Comparison of ENCODE assay signal across 32 cellular contexts in genomic region chr20:24910461-24910860, GRCh38. TPM values are rescaled to one million over a fixed set of nuclear protein-coding genes. Genes with fewer than 3 reads are reported as not detected.
DNase-seq lines count a peak whose midpoint lies in the region; ATAC-seq and TF ChIP-seq lines count a peak whose summit lies in the region.
"Had no signal": no experiment of that assay in that cellular context is flagged by ENCODE, and none has a peak within 500 bp of the region (broad histone marks: within the 10 kb centered on the region; RNA-seq: fewer than 3 reads in every experiment).

No MANE protein-coding gene starts in this region.

- POLR2A ChIA-PET in naive thymus-derived CD4-positive, alpha-beta T cell (lab: Charles Lee), result no interaction called here

- H3K36me3 ChIP-seq in lung (ENCODE audit: control insufficient read depth in 2 of 2, insufficient read depth in 2 of 2, low read length in 2 of 2), result no peaks in the 10 kb centered on the region
- H3K36me3 ChIP-seq in naive thymus-derived CD4-positive, alpha-beta T cell (ENCODE audit: control insufficient read depth in 2 of 3, insufficient read depth in 3 of 3, low read length in 3 of 3), result no peaks in the 10 kb centered on the region
- H3K36me3 ChIP-seq: BLaER1, neutrophil, right lobe of liver, SJCRH30, thoracic aorta had no signal

- peaks cover 0 to 2% (median 0%) of the 10 kb centered on the region in 7 donors for H3K4me1 Mint-ChIP-seq in naive thymus-derived CD4-positive, alpha-beta T cell
- H3K4me1 Mint-ChIP-seq: mesothelial cell of epicardium; stimulated activated naive CD8-positive, alpha-beta T cell treated with anti-CD3 and anti-CD28 coated beads, Interleukin-15, amount 100 ng/mL, for 72 hours had no signal

- DNase-seq in COLO668 (lab: John Stamatoyannopoulos, UW; ENCODE audit: unreplicated experiment), result peak; percentile 14
- peak; percentile 39 for DNase-seq in DMS79 (lab: John Stamatoyannopoulos, UW)
- DNase-seq in NCI-H345 (lab: John Stamatoyannopoulos, UW), result peak; percentile 84
- DNase-seq in lung (ENCODE audit: low spot score), result peak; percentile 24
- DNase-seq in NCI-H82 (lab: John Stamatoyannopoulos, UW), result no peak
- DNase-seq in naive thymus-derived CD4-positive, alpha-beta T cell, result no peak
- DNase-seq in left colon, result no peak
- DNase-seq: activated CD4-positive, alpha-beta T cell treated with anti-CD3 and anti-CD28 coated beads for 4 hours; activated naive CD4-positive, alpha-beta T cell; activated T-cell treated with anti-CD3 and anti-CD28 coated beads, Interleukin-2, amount 50 U/mL, for 72 hours; effector memory CD8-positive, alpha-beta T cell; erythroblast; glutamatergic neuron; Kasumi-1; left ventricle myocardium superior; NCI-H1694; NCI-H2227 treated with DMSO at 0.1 percent for 48 hours; NCI-H748 treated with DMSO at 0.1 percent for 48 hours; right lobe of liver; SJCRH30; stimulated activated CD4-positive, alpha-beta T cell treated with anti-CD3 and anti-CD28 coated beads, Interleukin-2, amount 100 ng/mL, for 48 hours; stimulated activated naive CD8-positive, alpha-beta T cell treated with anti-CD3 and anti-CD28 coated beads, Interleukin-15, amount 100 ng/mL, for 72 hours; SW 1271; T1000 had no signal

- peaks cover 0 to 31% (median 12%) of the 10 kb centered on the region in 11 donors for H3K9me3 Mint-ChIP-seq in naive thymus-derived CD4-positive, alpha-beta T cell

- ATAC-seq in lung (ENCODE audit: insufficient read depth, low FRiP score), result no peak
- no peak for ATAC-seq in naive thymus-derived CD4-positive, alpha-beta T cell
- ATAC-seq in left colon, result no peak
- ATAC-seq: activated T-cell treated with anti-CD3 and anti-CD28 coated beads, Interleukin-2, amount 50 U/mL, for 72 hours; effector memory CD8-positive, alpha-beta T cell; left ventricle myocardium superior; right lobe of liver; stimulated activated naive CD8-positive, alpha-beta T cell treated with anti-CD3 and anti-CD28 coated beads, Interleukin-15, amount 100 ng/mL, for 72 hours had no signal

- no peak overlapping the region for H3K27ac Mint-ChIP-seq in naive thymus-derived CD4-positive, alpha-beta T cell
- H3K27ac Mint-ChIP-seq: activated T-cell treated with anti-CD3 and anti-CD28 coated beads, Interleukin-2, amount 50 U/mL, for 72 hours; effector memory CD8-positive, alpha-beta T cell; GM23338; mesothelial cell of epicardium; progenitor cell of endocrine pancreas had no signal

- WGBS in lung, 2 donors, result 69 to 81% methylated on average over 3 of the region's 3 CpGs

- no peak for TF ChIP-seq CTCF in lung (IDR thresholded peaks at IDR 0.05; ENCODE audit: control extremely low read depth, extremely low read depth)

- CTCF ChIA-PET in naive thymus-derived CD4-positive, alpha-beta T cell (lab: Charles Lee), result no interaction called here

- no peaks in the 10 kb centered on the region for H3K27me3 Mint-ChIP-seq in naive thymus-derived CD4-positive, alpha-beta T cell
- H3K27me3 Mint-ChIP-seq: stimulated activated naive CD8-positive, alpha-beta T cell treated with anti-CD3 and anti-CD28 coated beads, Interleukin-15, amount 100 ng/mL, for 72 hours had no signal

- H3K36me3 Mint-ChIP-seq in naive thymus-derived CD4-positive, alpha-beta T cell, result no peaks in the 10 kb centered on the region
- H3K36me3 Mint-ChIP-seq: mesothelial cell of epicardium had no signal

- H3K4me1 ChIP-seq in lung (ENCODE audit: control insufficient read depth in 2 of 2, insufficient read depth in 2 of 2, low read length in 2 of 2), result no peaks in the 10 kb centered on the region
- no peaks in the 10 kb centered on the region for H3K4me1 ChIP-seq in naive thymus-derived CD4-positive, alpha-beta T cell (ENCODE audit: control insufficient read depth in 2 of 2, insufficient read depth in 2 of 2, low read length in 2 of 2)
- H3K4me1 ChIP-seq: right lobe of liver, SJCRH30 had no signal

- H3K27me3 ChIP-seq in lung (ENCODE audit: control insufficient read depth, insufficient read depth), result no peaks in the 10 kb centered on the region
- no peaks in the 10 kb centered on the region for H3K27me3 ChIP-seq in naive thymus-derived CD4-positive, alpha-beta T cell (ENCODE audit: control insufficient read depth in 2 of 2, insufficient read depth in 2 of 2, low read length in 2 of 2)
- H3K27me3 ChIP-seq: BLaER1, neutrophil, right lobe of liver had no signal

- H3K9me3 ChIP-seq in lung (ENCODE audit: control insufficient read depth in 2 of 2, insufficient read depth in 1 of 2, low read length in 1 of 2), result peaks cover 12 to 18% of the 10 kb centered on the region in 2 donors
- peaks cover 0 to 9% (median 0%) of the 10 kb centered on the region in 3 experiments for H3K9me3 ChIP-seq in naive thymus-derived CD4-positive, alpha-beta T cell (ENCODE audit: control insufficient read depth in 2 of 3, low read length in 3 of 3)

- H3K4me3 Mint-ChIP-seq in naive thymus-derived CD4-positive, alpha-beta T cell, result no peak overlapping the region
- H3K4me3 Mint-ChIP-seq: activated T-cell treated with anti-CD3 and anti-CD28 coated beads, Interleukin-2, amount 50 U/mL, for 72 hours; effector memory CD8-positive, alpha-beta T cell; GM23338; mesothelial cell of epicardium; stimulated activated naive CD8-positive, alpha-beta T cell treated with anti-CD3 and anti-CD28 coated beads, Interleukin-15, amount 100 ng/mL, for 72 hours had no signal

- no peak overlapping the region for H3K4me3 ChIP-seq in lung
- no peak overlapping the region for H3K4me3 ChIP-seq in naive thymus-derived CD4-positive, alpha-beta T cell (ENCODE audit: low read length)
- H3K4me3 ChIP-seq: BLaER1, GM23338, right lobe of liver, SJCRH30, thoracic aorta had no signal

- no peak overlapping the region for H3K27ac ChIP-seq in lung (ENCODE audit: low read depth in 1 of 2, low read length in 1 of 2)
- H3K27ac ChIP-seq in naive thymus-derived CD4-positive, alpha-beta T cell (ENCODE audit: low read depth, low read length), result no peak overlapping the region
- H3K27ac ChIP-seq: BLaER1, neutrophil, right lobe of liver, SJCRH30, thoracic aorta, VCaP had no signal

- intact Hi-C loops in naive thymus-derived CD4-positive, alpha-beta T cell (cut with micrococcal nuclease), result loop anchor here in 1 of 2 donors (10.0 kb wide), 1 partner anchor 176 kb away; no protein-coding TSS in a partner anchor
- intact Hi-C loops in left colon (cut with DNase I, micrococcal nuclease), result loop anchor here in 1 of 2 donors (10.0 kb wide), 1 partner anchor 746 kb away; no protein-coding TSS in a partner anchor

RNA-seq across cellular contexts. Expression of gene CST7, which starts 38.6 kb away (rescaled TPM):
- total RNA-seq in lung (1 to 10 TPM; 4.7 to 5.0 TPM), left colon (1 to 10 TPM in 1 of 2 donors, under 1 TPM in 1; 0.85 to 1.8 TPM)
- polyA plus RNA-seq in lung, result 100 to 1,000 TPM in 1 of 2 donors, 10 to 100 TPM in 1; 11.9 to 119 TPM
- total RNA-seq in naive thymus-derived CD4-positive, alpha-beta T cell, result 10 to 100 TPM in 3 of 5 experiments, 1 to 10 TPM in 2; 1.4 to 74.9 (median 11.5) TPM
- polyA plus RNA-seq in naive thymus-derived CD4-positive, alpha-beta T cell, result 1 to 10 TPM; 2.3 to 4.2 TPM
- total RNA-seq: GM23338, mesothelial cell of epicardium, progenitor cell of endocrine pancreas, SJCRH30 had no signal
- polyA plus RNA-seq: AG04450, GM23338 had no signal

Comparison
In these comparisons a context has a peak if more than half of its experiments do, and no peak if none do; other contexts are left out.
1. DNase-seq: peak in COLO668 (single experiment), DMS79 (single experiment), NCI-H345 (single experiment) and lung (single experiment); none in NCI-H82 (single experiment), naive thymus-derived CD4-positive, alpha-beta T cell (0 of 9) and left colon (0 of 2).